Comparison of ENCODE assay signal across 8 cellular contexts in genomic region chr1:71080782-71081696, GRCh38. TPM values are rescaled to one million over a fixed set of nuclear protein-coding genes. Genes with fewer than 3 reads are reported as not detected.
DNase-seq lines count a peak whose midpoint lies in the region; ATAC-seq, FAIRE-seq and TF ChIP-seq lines count a peak whose summit lies in the region.

Gene ZRANB2 (minus strand): TSS chr1:71081035. CDS start chr1:71080995, 40 bp downstream.

- peak within 1 kb of the TSS; percentile 94 for H3K9ac ChIP-seq in OCI-LY3 (ENCODE audit: low read length)

- DNase-seq in D721Med (ENCODE audit: insufficient read length, low spot score) (peak; percentile 31), HuH-7 (ENCODE audit: low spot score) (peak; percentile 75), activated T-cell treated with anti-CD3 and anti-CD28 coated beads for 1 hour (ENCODE audit: low read depth) (peak; percentile 83), epidermal melanocyte (ENCODE audit: insufficient read length, low spot score) (peak; percentile 81)
- peak; percentile 77 for DNase-seq in stimulated activated CD8-positive, alpha-beta memory T cell treated with anti-CD3 and anti-CD28 coated beads, Interleukin-4, amount 100 ng/mL, for 24 hours (ENCODE audit: low read depth)

- H3K9me3 ChIP-seq in OCI-LY3 (ENCODE audit: insufficient read depth, low read length) (no peaks in the 10 kb centered on the region), mononuclear cell (ENCODE audit: low read depth, low read length) (no peaks in the 10 kb centered on the region)

- FAIRE-seq in D721Med (lab: Jason Lieb, UNC): peak; percentile 41

- H3K4me3 ChIP-seq in OCI-LY3 (ENCODE audit: low read length): peak within 1 kb of the TSS; percentile 89
- peak within 1 kb of the TSS; percentile 67 for H3K4me3 ChIP-seq in mononuclear cell (ENCODE audit: low read length)

- H4K20me1 ChIP-seq in OCI-LY3 (ENCODE audit: insufficient read depth, low read length): peaks cover 12% of the 10 kb centered on the region

- H3K79me2 ChIP-seq in OCI-LY3 (ENCODE audit: low read length): peaks cover 47% of the 10 kb centered on the region

- H3K27me3 ChIP-seq in OCI-LY3 (ENCODE audit: low read depth, low read length) (no peaks in the 10 kb centered on the region), mononuclear cell (ENCODE audit: insufficient read depth, low read length) (peaks cover 14% of the 10 kb centered on the region)

- H2AFZ ChIP-seq in OCI-LY3 (ENCODE audit: low read depth, low read length): peak within 1 kb of the TSS; percentile 31; the same call in 1 of the 2 replicates

- peak within 1 kb of the TSS; percentile 78 for H3K27ac ChIP-seq in OCI-LY3 (ENCODE audit: low read length)

- H3K4me1 ChIP-seq in OCI-LY3 (ENCODE audit: low read length) (peaks cover 9% of the 10 kb centered on the region), mononuclear cell (ENCODE audit: insufficient read depth, low read length) (peaks cover 8% of the 10 kb centered on the region)

- peak; percentile 99 for ATAC-seq in GM21447 (IDR thresholded peaks at IDR 0.05; ENCODE audit: unreplicated experiment)

- H3K4me2 ChIP-seq in OCI-LY3 (ENCODE audit: low read length): peak within 1 kb of the TSS; percentile 77

- TF ChIP-seq CTCF in D721Med (IDR thresholded peaks at IDR 0.05; ENCODE audit: insufficient read depth, missing control alignments): peak; percentile 64
- TF ChIP-seq CTCF in OCI-LY3 (IDR thresholded peaks at IDR 0.05; ENCODE audit: low read depth, low read length): peak; percentile 58

- H3K36me3 ChIP-seq in OCI-LY3 (replicated peaks; ENCODE audit: low read depth, low read length): peaks cover 9% of the 10 kb centered on the region

RNA-seq across cellular contexts. Expression of gene ZRANB2, which starts in this region (rescaled TPM):
- 56.9 TPM for total RNA-seq in mononuclear cell

Comparison
In these comparisons a context has a peak if more than half of its experiments do, and no peak if none do; other contexts are left out.
1. Peak in every context shown above with its lines: DNase-seq, ATAC-seq, H3K4me3 ChIP-seq and H3K27ac ChIP-seq.
2. DNase-seq: peak in every context shown above with its lines; median percentile 83 in activated T-cell treated with anti-CD3 and anti-CD28 coated beads for 1 hour; 81 in epidermal melanocyte; 77 in stimulated activated CD8-positive, alpha-beta memory T cell treated with anti-CD3 and anti-CD28 coated beads, Interleukin-4, amount 100 ng/mL, for 24 hours; 75 in HuH-7; 31 in D721Med.